Comparison of ENCODE assay signal across 7 cellular contexts in genomic region chr1:38648417-38648816, GRCh38.
"Had no signal": no experiment of that assay in that cellular context is flagged by ENCODE, and none has a peak within 500 bp of the region (broad histone marks: within the 10 kb centered on the region; RNA-seq: fewer than 3 reads in every experiment).

No MANE protein-coding gene starts in this region.

- H3K4me3 Mint-ChIP-seq: H9 had no signal

- H3K27ac Mint-ChIP-seq: H9 had no signal

- H2AFZ ChIP-seq: GM23248 had no signal

- H3K27ac ChIP-seq: GM23248 had no signal

- DNase-seq: GM23248, GOT3, H9, HCEC 1CT, IMR-90 had no signal

- FAIRE-seq: H54, HTR-8/SVneo had no signal

- H3K4me3 ChIP-seq: GM23248 had no signal

- H3K9ac ChIP-seq: GM23248 had no signal
